ENCODE assay signal across 7 cellular contexts in genomic region chr16:46382791-46383541, GRCh38.
DNase-seq lines count a peak whose midpoint lies in the region; TF ChIP-seq lines count a peak whose summit lies in the region.
"Not testable (repeated sequence)": the region's sequence is repeated elsewhere in the genome, so short reads cannot be mapped to it uniquely, and the experiment has no call there.

No MANE protein-coding gene starts in this region.

- H3K4me1 Mint-ChIP-seq in activated CD4-positive, alpha-beta T cell treated with anti-CD3 and anti-CD28 coated beads, Interleukin-2, amount 10 ng/mL, durations not matched to agents 7 days and 5 days = not testable (repeated sequence)

- not testable (repeated sequence) for H4K91ac ChIP-seq in neuronal stem cell (ENCODE audit: low read depth, low read length, poor library complexity)

- not testable (repeated sequence) for H3K27ac Mint-ChIP-seq in activated CD4-positive, alpha-beta T cell treated with anti-CD3 and anti-CD28 coated beads, Interleukin-2, amount 10 ng/mL, durations not matched to agents 7 days and 5 days

- no CpG with 5 or more reads among the region's 32 CpGs for WGBS in neuronal stem cell (ENCODE audit: extremely low coverage in 2 of 2, insufficient read length in 2 of 2, insufficient replicate concordance in 1 of 2), 2 donors

- H3K4me2 ChIP-seq in neuronal stem cell (ENCODE audit: insufficient read depth, low read length, poor library complexity, severe bottlenecking) = not testable (repeated sequence)

- not testable (repeated sequence) for H2AK5ac ChIP-seq in neuronal stem cell (ENCODE audit: low read depth, low read length)

- H3K36me3 Mint-ChIP-seq in activated CD4-positive, alpha-beta T cell treated with anti-CD3 and anti-CD28 coated beads, Interleukin-2, amount 10 ng/mL, durations not matched to agents 7 days and 5 days (ENCODE audit: low read depth) = not testable (repeated sequence)

- POLR2A ChIA-PET in activated CD4-positive, alpha-beta T cell treated with anti-CD3 and anti-CD28 coated beads, Interleukin-2, amount 10 ng/mL, durations not matched to agents 7 days and 5 days (lab: Charles Lee) = not testable (repeated sequence)

- not testable (repeated sequence) for H3K4me1 ChIP-seq in neuronal stem cell (ENCODE audit: control insufficient read depth in 2 of 2, insufficient read depth in 1 of 2, low read depth in 1 of 2, low read length in 2 of 2)

- TF ChIP-seq CTCF in kidney epithelial cell (IDR thresholded peaks at IDR 0.05; ENCODE audit: insufficient read depth, low read length, poor library complexity, severe bottlenecking) = not testable (repeated sequence)

- H3K27me3 ChIP-seq in kidney epithelial cell (ENCODE audit: control insufficient read depth, insufficient read depth, low read length); neuronal stem cell (ENCODE audit: control insufficient read depth in 3 of 3, insufficient read depth in 3 of 3, low read depth in 1 of 3, low read length in 3 of 3): not testable (repeated sequence)

- H3K18ac ChIP-seq in neuronal stem cell (ENCODE audit: low read length) = not testable (repeated sequence)

- H2BK12ac ChIP-seq in neuronal stem cell (ENCODE audit: low read length) = not testable (repeated sequence)

- not testable (repeated sequence) for H2BK120ac ChIP-seq in neuronal stem cell (ENCODE audit: low read depth, low read length)

- not testable (repeated sequence) for H3K4me3 ChIP-seq in kidney epithelial cell (ENCODE audit: low read depth, low read length); neuronal stem cell (ENCODE audit: low read length in 2 of 2)

- not testable (repeated sequence) for H2AFZ ChIP-seq in neuronal stem cell (ENCODE audit: low read length)

- not testable (repeated sequence) for H3K27me3 Mint-ChIP-seq in activated CD4-positive, alpha-beta T cell treated with anti-CD3 and anti-CD28 coated beads, Interleukin-2, amount 10 ng/mL, durations not matched to agents 7 days and 5 days

- not testable (repeated sequence) for H2BK15ac ChIP-seq in neuronal stem cell (ENCODE audit: low read length)

- H3K9me3 Mint-ChIP-seq in activated CD4-positive, alpha-beta T cell treated with anti-CD3 and anti-CD28 coated beads, Interleukin-2, amount 10 ng/mL, durations not matched to agents 7 days and 5 days = peaks cover 18% of the 10 kb centered on the region

- DNase-seq in G401 (ENCODE audit: low spot score) = peak; percentile 23
- DNase-seq in NAMALWA (ENCODE audit: low spot score) = peak; percentile 40
- DNase-seq in activated CD4-positive, alpha-beta T cell treated with anti-CD3 and anti-CD28 coated beads, Interleukin-2, amount 10 ng/mL, durations not matched to agents 7 days and 5 days = peak; percentile 57
- peak; percentile 33 for DNase-seq in cerebellar cortex (ENCODE audit: low spot score)
- peak; percentile 25 for DNase-seq in fibroblast of peridontal ligament (ENCODE audit: extremely low read depth)
- DNase-seq in kidney epithelial cell (ENCODE audit: low read depth) = peak; percentile 51
- DNase-seq in neuronal stem cell (ENCODE audit: low spot score) = peak; percentile 60

- in situ Hi-C loops in G401 (cut with HindIII; ENCODE audit: low sequenced_read_pairs) = not testable (repeated sequence)

- H4K8ac ChIP-seq in neuronal stem cell (ENCODE audit: low read depth, low read length) = not testable (repeated sequence)

- not testable (repeated sequence) for H3K27ac ChIP-seq in neuronal stem cell (replicated peaks; ENCODE audit: low read length)

- H3K23ac ChIP-seq in neuronal stem cell (ENCODE audit: low read depth, low read length, poor library complexity) = not testable (repeated sequence)

- not testable (repeated sequence) for H3K9ac ChIP-seq in neuronal stem cell (ENCODE audit: low read depth, low read length, poor library complexity)

- not testable (repeated sequence) for H3K9me3 ChIP-seq in neuronal stem cell (replicated peaks in 1 of 2; ENCODE audit: control insufficient read depth in 2 of 2, insufficient read depth in 1 of 2, low read depth in 1 of 2, low read length in 2 of 2)

- CTCF ChIA-PET in activated CD4-positive, alpha-beta T cell treated with anti-CD3 and anti-CD28 coated beads, Interleukin-2, amount 10 ng/mL, durations not matched to agents 7 days and 5 days (lab: Charles Lee) = not testable (repeated sequence)

- not testable (repeated sequence) for H3K4ac ChIP-seq in neuronal stem cell (ENCODE audit: low read length)

- not testable (repeated sequence) for H3K79me1 ChIP-seq in neuronal stem cell (ENCODE audit: low read depth, low read length)

- H2BK5ac ChIP-seq in neuronal stem cell (ENCODE audit: low read length) = not testable (repeated sequence)

- not testable (repeated sequence) for H3K36me3 ChIP-seq in kidney epithelial cell (ENCODE audit: control insufficient read depth, insufficient read depth, low read length); neuronal stem cell (replicated peaks in 1 of 2; ENCODE audit: control insufficient read depth in 2 of 2, insufficient read depth in 2 of 2, low read length in 2 of 2)

- not testable (repeated sequence) for H3K4me3 Mint-ChIP-seq in activated CD4-positive, alpha-beta T cell treated with anti-CD3 and anti-CD28 coated beads, Interleukin-2, amount 10 ng/mL, durations not matched to agents 7 days and 5 days

- not testable (repeated sequence) for H3K14ac ChIP-seq in neuronal stem cell (ENCODE audit: low read length)
